12 cellular contexts compared by ENCODE assay signal in the genomic region with DNA sequence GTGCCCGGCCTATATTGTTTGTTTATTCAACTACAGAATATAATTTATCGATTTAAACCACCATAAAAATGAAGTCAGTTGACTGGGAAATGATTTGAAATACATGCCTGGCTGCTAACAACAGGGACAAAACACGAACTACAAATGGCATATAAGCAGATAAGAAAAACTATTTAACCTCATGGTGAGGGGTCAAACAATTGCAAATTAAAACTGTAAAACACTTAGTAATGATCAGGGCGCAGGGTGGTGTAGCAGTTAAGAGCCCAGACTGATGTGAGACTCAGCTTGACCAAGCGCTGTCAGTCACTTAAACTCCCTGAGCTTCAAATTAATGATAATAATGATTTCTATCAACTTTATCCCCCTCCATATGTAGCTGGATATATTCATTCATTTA. TPM values are rescaled to one million over a fixed set of nuclear protein-coding genes. Genes with fewer than 3 reads are reported as not detected.
DNase-seq lines count a peak whose midpoint lies in the region; ATAC-seq and TF ChIP-seq lines count a peak whose summit lies in the region.
"Had no signal": no experiment of that assay in that cellular context is flagged by ENCODE, and none has a peak within 500 bp of the region (broad histone marks: within the 10 kb centered on the region; RNA-seq: fewer than 3 reads in every experiment).

No MANE protein-coding gene starts in this region.

- H3K4me2 ChIP-seq in MM.1S (ENCODE audit: low read depth, low read length) (peak overlapping the region; percentile 65), mammary epithelial cell (ENCODE audit: insufficient read depth, low read depth, low read length) (peak overlapping the region; percentile 65)
- H3K4me2 ChIP-seq: neural progenitor cell had no signal

- peaks cover 32 to 64% (median 45%) of the 10 kb centered on the region in 4 donors for H3K4me1 Mint-ChIP-seq in CD4-positive, alpha-beta memory T cell

- H4K20me1 ChIP-seq in MM.1S (ENCODE audit: insufficient read depth, low read length): peaks cover 5% of the 10 kb centered on the region; the same call in 1 of the 2 replicates
- peaks cover 18% of the 10 kb centered on the region for H4K20me1 ChIP-seq in mammary epithelial cell (ENCODE audit: insufficient read depth, low read length)

- H3K9me2 ChIP-seq in MM.1S (replicated peaks; ENCODE audit: insufficient read depth, low read length): no peaks in the 10 kb centered on the region

- H3K4me3 Mint-ChIP-seq in CD4-positive, alpha-beta memory T cell: peak overlapping the region in 7 of 8 donors; percentile 74 to 85 (median 81)
- H3K4me3 Mint-ChIP-seq: neural progenitor cell had no signal

- ATAC-seq in HG02981 (IDR thresholded peaks at IDR 0.05; ENCODE audit: unreplicated experiment): no peak

- CTCF ChIA-PET in CD4-positive, alpha-beta memory T cell (lab: Charles Lee; ENCODE audit: partially characterized antibody): interaction anchor here (0.9 to 3.6 kb wide), 4 partner anchors 14 to 54 kb away, joined by 3 to 16 read pairs (median 8); a partner anchor contains a TSS
- CTCF ChIA-PET in mammary epithelial cell (lab: Charles Lee; ENCODE audit: low non-redundant PET): no interaction called here

- H3K9ac ChIP-seq in MM.1S (ENCODE audit: low read length): peak overlapping the region; percentile 13; the same call in 1 of the 2 replicates
- H3K9ac ChIP-seq in mammary epithelial cell (ENCODE audit: insufficient read depth, low read length): peak overlapping the region; percentile 13
- H3K9ac ChIP-seq: neural progenitor cell had no signal

- dilution Hi-C loops in mammary epithelial cell (cut with HindIII; ENCODE audit: low sequenced_read_pairs): no loop called here

- in situ Hi-C loops in mammary epithelial cell (cut with MboI; ENCODE audit: low sequenced_read_pairs in 2 of 2): no loop called here

- peaks cover 37% of the 10 kb centered on the region for H3F3A ChIP-seq in MM.1S (ENCODE audit: insufficient read depth, low read length)

- H3K4me3 ChIP-seq in CD4-positive, alpha-beta memory T cell (ENCODE audit: low read length in 2 of 2): peak overlapping the region in 1 of 2 donors; percentile 20
- H3K4me3 ChIP-seq in MM.1S (ENCODE audit: low read length) (no peak overlapping the region), mammary epithelial cell (replicated peaks in 1 of 3; ENCODE audit: insufficient read depth in 1 of 3, low read depth in 2 of 3, low read length in 3 of 3) (no peak overlapping the region), neutrophil (ENCODE audit: low read depth in 1 of 2, low read length in 1 of 2) (no peak overlapping the region)
- H3K4me3 ChIP-seq: neural progenitor cell, testis had no signal

- H3K27ac Mint-ChIP-seq in CD4-positive, alpha-beta memory T cell: peak overlapping the region; percentile 91 to 99 (median 96)
- H3K27ac Mint-ChIP-seq: neural progenitor cell had no signal

- 95% methylated on average over 5 of the region's 5 CpGs for WGBS in mammary epithelial cell (ENCODE audit: low coverage, missing lambda C conversion rate)

- intact Hi-C loops in CD4-positive, alpha-beta memory T cell (cut with micrococcal nuclease): no loop called here
- intact Hi-C loops in mammary epithelial cell (cut with micrococcal nuclease): loop anchor here (5.0 kb wide), 1 partner anchor 38 kb away; no protein-coding TSS in a partner anchor

- peaks cover 12% of the 10 kb centered on the region for H3K36me3 ChIP-seq in CD4-positive, alpha-beta memory T cell (ENCODE audit: insufficient read depth, low read length)
- H3K36me3 ChIP-seq in MM.1S (replicated peaks; ENCODE audit: insufficient read depth, low read length) (peaks cover 11% of the 10 kb centered on the region), mammary epithelial cell (ENCODE audit: insufficient read depth, low read length) (peaks cover 33% of the 10 kb centered on the region), neutrophil (peaks cover 6% of the 10 kb centered on the region)
- H3K36me3 ChIP-seq: neural progenitor cell had no signal

- no peak for DNase-seq in CD4-positive, alpha-beta memory T cell
- DNase-seq in MM.1S (no peak), mammary epithelial cell (no peak), DMS 273 (lab: John Stamatoyannopoulos, UW; ENCODE audit: unreplicated experiment) (no peak), NCI-H446 (lab: John Stamatoyannopoulos, UW) (no peak)
- no peak for DNase-seq in effector CD8-positive, alpha-beta T cell (lab: John Stamatoyannopoulos, UW)
- DNase-seq: activated gamma-delta T cell, NCI-H774, testis had no signal

- H3K27me3 Mint-ChIP-seq in CD4-positive, alpha-beta memory T cell: no peaks in the 10 kb centered on the region

- BruUV-seq in mammary epithelial cell (replicated peaks; lab: Mats Ljungman, UMichigan): no TSS peak

- H3K79me2 ChIP-seq in MM.1S (ENCODE audit: low read length) (peaks cover 89% of the 10 kb centered on the region), mammary epithelial cell (ENCODE audit: insufficient read depth, low read length) (peaks cover 98% of the 10 kb centered on the region)

- POLR2A ChIA-PET in CD4-positive, alpha-beta memory T cell (lab: Charles Lee; ENCODE audit: partially characterized antibody): interaction anchor here (1.3 to 5.4 kb wide), 3 partner anchors 26 to 381 kb away, joined by 4 to 59 read pairs (median 6); a partner anchor contains a TSS

- peaks cover 18 to 21% of the 10 kb centered on the region in 2 donors for H3K36me3 Mint-ChIP-seq in CD4-positive, alpha-beta memory T cell

- peaks cover 63% of the 10 kb centered on the region for H3K4me1 ChIP-seq in CD4-positive, alpha-beta memory T cell (ENCODE audit: insufficient read depth, low read length)
- H3K4me1 ChIP-seq in MM.1S (ENCODE audit: low read length) (peaks cover 56% of the 10 kb centered on the region), mammary epithelial cell (ENCODE audit: insufficient read depth, low read length) (peaks cover 32% of the 10 kb centered on the region), neutrophil (ENCODE audit: control insufficient read depth in 1 of 2, insufficient read depth in 1 of 2, low read depth in 1 of 2, low read length in 1 of 2) (peaks cover 18 to 20% of the 10 kb centered on the region in 2 experiments)

- H3K9me3 Mint-ChIP-seq in CD4-positive, alpha-beta memory T cell: no peaks in the 10 kb centered on the region
- H3K9me3 Mint-ChIP-seq: neural progenitor cell had no signal

- H2AFZ ChIP-seq in MM.1S (ENCODE audit: low read length) (no peak overlapping the region), mammary epithelial cell (ENCODE audit: low read depth, low read length) (no peak overlapping the region)
- H2AFZ ChIP-seq: neural progenitor cell had no signal

- H3K9me3 ChIP-seq in CD4-positive, alpha-beta memory T cell (ENCODE audit: control insufficient read depth in 1 of 2, low read length in 2 of 2): no peaks in the 10 kb centered on the region
- H3K9me3 ChIP-seq in MM.1S (replicated peaks; ENCODE audit: insufficient read depth, low read length): no peaks in the 10 kb centered on the region
- no peaks in the 10 kb centered on the region for H3K9me3 ChIP-seq in mammary epithelial cell (replicated peaks; ENCODE audit: insufficient read depth, low read length)
- no peaks in the 10 kb centered on the region for H3K9me3 ChIP-seq in neutrophil
- H3K9me3 ChIP-seq: testis had no signal

- peak overlapping the region; percentile 68 for H3K27ac ChIP-seq in CD4-positive, alpha-beta memory T cell (ENCODE audit: low read depth, low read length)
- peak overlapping the region; percentile 90; the same call in 1 of the 2 replicates for H3K27ac ChIP-seq in MM.1S (ENCODE audit: low read length)
- H3K27ac ChIP-seq in mammary epithelial cell (ENCODE audit: insufficient read depth, low read depth, low read length): no peak overlapping the region
- peak overlapping the region; percentile 62 for H3K27ac ChIP-seq in neutrophil
- H3K27ac ChIP-seq: testis had no signal

- no peak for TF ChIP-seq CTCF in MM.1S (IDR thresholded peaks at IDR 0.05; ENCODE audit: low read length)
- TF ChIP-seq CTCF in mammary epithelial cell (conservative IDR thresholded peaks at IDR 0.05 in 1 of 2, IDR thresholded peaks at IDR 0.05 in 1 of 2; ENCODE audit: extremely low read depth in 1 of 2, insufficient read depth in 1 of 2, low read depth in 1 of 2, low read length in 2 of 2): no peak
- TF ChIP-seq CTCF in neutrophil (IDR thresholded peaks at IDR 0.05): no peak

- no peaks in the 10 kb centered on the region for H3K27me3 ChIP-seq in CD4-positive, alpha-beta memory T cell (ENCODE audit: insufficient read depth, low read length)
- H3K27me3 ChIP-seq in MM.1S (replicated peaks; ENCODE audit: insufficient read depth, low read length) (no peaks in the 10 kb centered on the region), mammary epithelial cell (ENCODE audit: insufficient read depth, low read length) (no peaks in the 10 kb centered on the region), neutrophil (no peaks in the 10 kb centered on the region)
- H3K27me3 ChIP-seq: neural progenitor cell, testis had no signal

RNA-seq across cellular contexts. Expression of a gene that starts 6.7 kb away (rescaled TPM):
- total RNA-seq in CD4-positive, alpha-beta memory T cell: 10 to 100 TPM; 23.8 to 25.0 TPM
- polyA plus RNA-seq in CD4-positive, alpha-beta memory T cell: 10 to 100 TPM; 13.7 to 16.3 TPM
- total RNA-seq in mammary epithelial cell: 100 to 1,000 TPM; 302 to 350 TPM
- polyA plus RNA-seq in mammary epithelial cell: 187 TPM
- 119 TPM for polyA minus RNA-seq in mammary epithelial cell

RNA-seq across cellular contexts. Expression of a gene that starts 26.4 kb away (rescaled TPM):
- total RNA-seq in CD4-positive, alpha-beta memory T cell: 100 to 1,000 TPM; 135 TPM
- 100 to 1,000 TPM; 142 to 203 TPM for polyA plus RNA-seq in CD4-positive, alpha-beta memory T cell
- total RNA-seq in mammary epithelial cell: 100 to 1,000 TPM; 104 to 125 TPM
- 36.6 TPM for polyA plus RNA-seq in mammary epithelial cell
- polyA minus RNA-seq in mammary epithelial cell: 123 TPM

RNA-seq across cellular contexts. Expression of a gene that starts 57.4 kb away (rescaled TPM):
- total RNA-seq in CD4-positive, alpha-beta memory T cell: 10 to 100 TPM; 16.4 to 19.0 TPM
- polyA plus RNA-seq in CD4-positive, alpha-beta memory T cell: 100 to 1,000 TPM in 1 of 2 donors, 10 to 100 TPM in 1; 82.0 to 101 TPM
- total RNA-seq in mammary epithelial cell: 10 to 100 TPM; 20.5 to 80.6 TPM
- polyA plus RNA-seq in mammary epithelial cell: 67.2 TPM
- not detected for polyA minus RNA-seq in mammary epithelial cell

Comparison
In these comparisons a context has a peak if more than half of its experiments do, and no peak if none do; other contexts are left out.
1. RNA of a gene that starts 6.7 kb away (total RNA-seq): 302 to 350 TPM in mammary epithelial cell; 23.8 to 25.0 TPM in CD4-positive, alpha-beta memory T cell; every median in the first group is over 10 times any median in the second.